ENCODE assay signal across 1 cellular context in the genomic region with DNA sequence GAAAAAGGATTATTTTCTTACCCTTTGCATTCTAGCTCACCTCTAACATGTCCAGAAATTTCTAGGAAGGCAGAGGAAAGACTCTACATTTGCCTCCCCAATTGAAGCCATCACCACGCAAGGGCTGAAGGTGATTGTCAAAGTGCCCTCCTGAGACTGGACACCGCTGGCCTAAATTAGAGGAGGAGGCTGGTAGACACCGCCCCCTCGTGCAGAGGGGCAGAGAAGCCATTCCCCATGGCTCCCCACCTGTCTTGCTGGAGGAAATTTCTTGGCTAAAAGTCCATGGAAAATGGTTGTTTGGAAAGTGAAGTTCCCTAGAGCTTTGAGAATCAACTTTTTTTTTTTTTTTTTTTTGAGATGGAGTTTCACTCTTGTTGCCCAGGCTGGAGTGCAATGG.
TF ChIP-seq lines count a peak whose summit lies in the region.

No MANE protein-coding gene starts in this region.

TF ChIP-seq in H1, 55 proteins besides CTCF, POLR2A, EP300 and RAD21:
- TF ChIP-seq TAF7 (optimal IDR thresholded peaks at IDR 0.05; ENCODE audit: borderline replicate concordance, low read depth, low read length) (no peak), KDM4A (IDR thresholded peaks at IDR 0.05; ENCODE audit: low read depth, low read length, severe bottlenecking) (no peak), CREB1 (IDR thresholded peaks at IDR 0.05) (no peak), CHD1 (IDR thresholded peaks at IDR 0.05; ENCODE audit: low read depth, low read length) (no peak), RBBP5 (IDR thresholded peaks at IDR 0.05; ENCODE audit: borderline replicate concordance, low read depth, low read length) (no peak), EGR1 (IDR thresholded peaks at IDR 0.05; ENCODE audit: borderline replicate concordance, low read depth, low read length) (no peak), GTF2F1 (IDR thresholded peaks at IDR 0.05; ENCODE audit: borderline replicate concordance, low read depth, low read length) (no peak), SIN3A (conservative IDR thresholded peaks at IDR 0.05 in 1 of 2, IDR thresholded peaks at IDR 0.05 in 1 of 2; ENCODE audit: low read depth in 1 of 2, low read length in 2 of 2) (no peak), SIX5 (IDR thresholded peaks at IDR 0.05; ENCODE audit: low read depth, low read length) (no peak), CBX5 (IDR thresholded peaks at IDR 0.05; ENCODE audit: low read depth, low read length) (no peak), ZNF274 (IDR thresholded peaks at IDR 0.05; ENCODE audit: borderline replicate concordance, extremely low read depth, low read length) (no peak)
- TF ChIP-seq, protein P1, sequence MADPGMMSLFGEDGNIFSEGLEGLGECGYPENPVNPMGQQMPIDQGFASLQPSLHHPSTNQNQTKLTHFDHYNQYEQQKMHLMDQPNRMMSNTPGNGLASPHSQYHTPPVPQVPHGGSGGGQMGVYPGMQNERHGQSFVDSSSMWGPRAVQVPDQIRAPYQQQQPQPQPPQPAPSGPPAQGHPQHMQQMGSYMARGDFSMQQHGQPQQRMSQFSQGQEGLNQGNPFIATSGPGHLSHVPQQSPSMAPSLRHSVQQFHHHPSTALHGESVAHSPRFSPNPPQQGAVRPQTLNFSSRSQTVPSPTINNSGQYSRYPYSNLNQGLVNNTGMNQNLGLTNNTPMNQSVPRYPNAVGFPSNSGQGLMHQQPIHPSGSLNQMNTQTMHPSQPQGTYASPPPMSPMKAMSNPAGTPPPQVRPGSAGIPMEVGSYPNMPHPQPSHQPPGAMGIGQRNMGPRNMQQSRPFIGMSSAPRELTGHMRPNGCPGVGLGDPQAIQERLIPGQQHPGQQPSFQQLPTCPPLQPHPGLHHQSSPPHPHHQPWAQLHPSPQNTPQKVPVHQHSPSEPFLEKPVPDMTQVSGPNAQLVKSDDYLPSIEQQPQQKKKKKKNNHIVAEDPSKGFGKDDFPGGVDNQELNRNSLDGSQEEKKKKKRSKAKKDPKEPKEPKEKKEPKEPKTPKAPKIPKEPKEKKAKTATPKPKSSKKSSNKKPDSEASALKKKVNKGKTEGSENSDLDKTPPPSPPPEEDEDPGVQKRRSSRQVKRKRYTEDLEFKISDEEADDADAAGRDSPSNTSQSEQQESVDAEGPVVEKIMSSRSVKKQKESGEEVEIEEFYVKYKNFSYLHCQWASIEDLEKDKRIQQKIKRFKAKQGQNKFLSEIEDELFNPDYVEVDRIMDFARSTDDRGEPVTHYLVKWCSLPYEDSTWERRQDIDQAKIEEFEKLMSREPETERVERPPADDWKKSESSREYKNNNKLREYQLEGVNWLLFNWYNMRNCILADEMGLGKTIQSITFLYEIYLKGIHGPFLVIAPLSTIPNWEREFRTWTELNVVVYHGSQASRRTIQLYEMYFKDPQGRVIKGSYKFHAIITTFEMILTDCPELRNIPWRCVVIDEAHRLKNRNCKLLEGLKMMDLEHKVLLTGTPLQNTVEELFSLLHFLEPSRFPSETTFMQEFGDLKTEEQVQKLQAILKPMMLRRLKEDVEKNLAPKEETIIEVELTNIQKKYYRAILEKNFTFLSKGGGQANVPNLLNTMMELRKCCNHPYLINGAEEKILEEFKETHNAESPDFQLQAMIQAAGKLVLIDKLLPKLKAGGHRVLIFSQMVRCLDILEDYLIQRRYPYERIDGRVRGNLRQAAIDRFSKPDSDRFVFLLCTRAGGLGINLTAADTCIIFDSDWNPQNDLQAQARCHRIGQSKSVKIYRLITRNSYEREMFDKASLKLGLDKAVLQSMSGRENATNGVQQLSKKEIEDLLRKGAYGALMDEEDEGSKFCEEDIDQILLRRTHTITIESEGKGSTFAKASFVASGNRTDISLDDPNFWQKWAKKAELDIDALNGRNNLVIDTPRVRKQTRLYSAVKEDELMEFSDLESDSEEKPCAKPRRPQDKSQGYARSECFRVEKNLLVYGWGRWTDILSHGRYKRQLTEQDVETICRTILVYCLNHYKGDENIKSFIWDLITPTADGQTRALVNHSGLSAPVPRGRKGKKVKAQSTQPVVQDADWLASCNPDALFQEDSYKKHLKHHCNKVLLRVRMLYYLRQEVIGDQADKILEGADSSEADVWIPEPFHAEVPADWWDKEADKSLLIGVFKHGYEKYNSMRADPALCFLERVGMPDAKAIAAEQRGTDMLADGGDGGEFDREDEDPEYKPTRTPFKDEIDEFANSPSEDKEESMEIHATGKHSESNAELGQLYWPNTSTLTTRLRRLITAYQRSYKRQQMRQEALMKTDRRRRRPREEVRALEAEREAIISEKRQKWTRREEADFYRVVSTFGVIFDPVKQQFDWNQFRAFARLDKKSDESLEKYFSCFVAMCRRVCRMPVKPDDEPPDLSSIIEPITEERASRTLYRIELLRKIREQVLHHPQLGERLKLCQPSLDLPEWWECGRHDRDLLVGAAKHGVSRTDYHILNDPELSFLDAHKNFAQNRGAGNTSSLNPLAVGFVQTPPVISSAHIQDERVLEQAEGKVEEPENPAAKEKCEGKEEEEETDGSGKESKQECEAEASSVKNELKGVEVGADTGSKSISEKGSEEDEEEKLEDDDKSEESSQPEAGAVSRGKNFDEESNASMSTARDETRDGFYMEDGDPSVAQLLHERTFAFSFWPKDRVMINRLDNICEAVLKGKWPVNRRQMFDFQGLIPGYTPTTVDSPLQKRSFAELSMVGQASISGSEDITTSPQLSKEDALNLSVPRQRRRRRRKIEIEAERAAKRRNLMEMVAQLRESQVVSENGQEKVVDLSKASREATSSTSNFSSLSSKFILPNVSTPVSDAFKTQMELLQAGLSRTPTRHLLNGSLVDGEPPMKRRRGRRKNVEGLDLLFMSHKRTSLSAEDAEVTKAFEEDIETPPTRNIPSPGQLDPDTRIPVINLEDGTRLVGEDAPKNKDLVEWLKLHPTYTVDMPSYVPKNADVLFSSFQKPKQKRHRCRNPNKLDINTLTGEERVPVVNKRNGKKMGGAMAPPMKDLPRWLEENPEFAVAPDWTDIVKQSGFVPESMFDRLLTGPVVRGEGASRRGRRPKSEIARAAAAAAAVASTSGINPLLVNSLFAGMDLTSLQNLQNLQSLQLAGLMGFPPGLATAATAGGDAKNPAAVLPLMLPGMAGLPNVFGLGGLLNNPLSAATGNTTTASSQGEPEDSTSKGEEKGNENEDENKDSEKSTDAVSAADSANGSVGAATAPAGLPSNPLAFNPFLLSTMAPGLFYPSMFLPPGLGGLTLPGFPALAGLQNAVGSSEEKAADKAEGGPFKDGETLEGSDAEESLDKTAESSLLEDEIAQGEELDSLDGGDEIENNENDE (IDR thresholded peaks at IDR 0.05; ENCODE audit: insufficient replicate concordance, low read length), result no peak
